ENCODE assay signal across 9 cellular contexts in genomic region chr18:62329676-62330454, GRCh38. TPM values are rescaled to one million over a fixed set of nuclear protein-coding genes. Genes with fewer than 3 reads are reported as not detected.
DNase-seq lines count a peak whose midpoint lies in the region; ATAC-seq and TF ChIP-seq lines count a peak whose summit lies in the region.
"Had no signal": no experiment of that assay in that cellular context is flagged by ENCODE, and none has a peak within 500 bp of the region (broad histone marks: within the 10 kb centered on the region; RNA-seq: fewer than 3 reads in every experiment).

No MANE protein-coding gene starts in this region.

- H3K36me3 ChIP-seq in cardiac muscle cell (no peaks in the 10 kb centered on the region), stomach (no peaks in the 10 kb centered on the region)

- TF ChIP-seq CTCF in cardiac muscle cell (IDR thresholded peaks at IDR 0.05; ENCODE audit: low read depth, low read length) (no peak), stomach (IDR thresholded peaks at IDR 0.05) (no peak)

- H3K27ac ChIP-seq in cardiac muscle cell (no peak overlapping the region), stomach (peak overlapping the region in 3 of 5 donors; percentile 2 to 78 (median 71))
- H3K27ac ChIP-seq: C4-2B had no signal

- H3K4me3 ChIP-seq in cardiac muscle cell: no peak overlapping the region
- no peak overlapping the region for H3K4me3 ChIP-seq in stomach

- TF ChIP-seq POLR2A in stomach (IDR thresholded peaks at IDR 0.05): no peak

- DNase-seq in activated CD4-positive, CD25-positive, alpha-beta regulatory T cell treated with anti-CD3 and anti-CD28 coated beads, Interleukin-2, amount 50 U/mL, for 72 hours: no peak
- DNase-seq in activated CD4-positive, alpha-beta T cell treated with anti-CD3 and anti-CD28 coated beads, Interleukin-2, amount 50 U/mL, for 1 hour: peak; percentile 18
- DNase-seq in cardiac muscle cell (ENCODE audit: low read depth in 1 of 2, low spot score in 1 of 2) (peak; percentile 51 to 63), stomach (peak; percentile 65), SK-N-DZ (ENCODE audit: low spot score) (no peak)

- peak; percentile 66 to 76 for ATAC-seq in activated CD4-positive, CD25-positive, alpha-beta regulatory T cell treated with anti-CD3 and anti-CD28 coated beads, Interleukin-2, amount 50 U/mL, for 24 hours
- ATAC-seq in GM21786 (IDR thresholded peaks at IDR 0.05; ENCODE audit: unreplicated experiment) (no peak), HG03095 (IDR thresholded peaks at IDR 0.05; ENCODE audit: unreplicated experiment) (no peak)

- H3K4me1 ChIP-seq in cardiac muscle cell (ENCODE audit: low read depth): peaks cover 18% of the 10 kb centered on the region
- H3K4me1 ChIP-seq in stomach: peaks cover 34 to 65% (median 47%) of the 10 kb centered on the region in 4 donors

- intact Hi-C loops in stomach (cut with DNase I; ENCODE audit: low total_unique reads): no loop called here

- WGBS in stomach, 5 donors: 26 to 43% (median 41%) methylated on average over 13 to 16 of the region's 16 CpGs

- TF ChIP-seq EP300 in stomach (IDR thresholded peaks at IDR 0.05): no peak

- no peaks in the 10 kb centered on the region for H3K9me3 ChIP-seq in cardiac muscle cell (ENCODE audit: low read depth)
- no peaks in the 10 kb centered on the region for H3K9me3 ChIP-seq in stomach

- H3K27me3 ChIP-seq in cardiac muscle cell (peaks cover 26% of the 10 kb centered on the region), stomach (peaks cover 4 to 72% (median 26%) of the 10 kb centered on the region in 3 donors)

RNA-seq across cellular contexts. Expression of gene TNFRSF11A, which starts 4.8 kb away (rescaled TPM):
- total RNA-seq in cardiac muscle cell (0.56 and 1.2 TPM in 2 replicates), stomach (10 to 100 TPM in 3 of 5 donors, 1 to 10 TPM in 1, under 1 TPM in 1; 0.45 to 50.3 (median 18.5) TPM)
- polyA plus RNA-seq in cardiac muscle cell (0.66 and 1.4 TPM in 2 replicates), stomach (1 to 10 TPM in 1 of 3 donors, under 1 TPM in 2; 0.50 to 1.2 (median 0.92) TPM)
- 0.05 and 1.3 TPM in 2 replicates for polyA plus RNA-seq in SK-N-DZ (2014; cell fraction: cytosol; rRNA removed)
- 0.13 TPM in 1 of 2 replicates, not detected in the other for polyA plus RNA-seq in SK-N-DZ (2014; cell fraction: nucleus; rRNA removed)

Comparison
In these comparisons a context has a peak if more than half of its experiments do, and no peak if none do; other contexts are left out.
1. ATAC-seq: peak in activated CD4-positive, CD25-positive, alpha-beta regulatory T cell treated with anti-CD3 and anti-CD28 coated beads, Interleukin-2, amount 50 U/mL, for 24 hours (2 of 2); none in GM21786 (single experiment) and HG03095 (single experiment).
2. DNase-seq: peak in activated CD4-positive, alpha-beta T cell treated with anti-CD3 and anti-CD28 coated beads, Interleukin-2, amount 50 U/mL, for 1 hour (single experiment), cardiac muscle cell (2 of 2) and stomach (single experiment); none in activated CD4-positive, CD25-positive, alpha-beta regulatory T cell treated with anti-CD3 and anti-CD28 coated beads, Interleukin-2, amount 50 U/mL, for 72 hours (single experiment) and SK-N-DZ (single experiment).